ENCODE assay signal across 8 cellular contexts in genomic region chr11:71929491-71929890, GRCh38. TPM values are rescaled to one million over a fixed set of nuclear protein-coding genes. Genes with fewer than 3 reads are reported as not detected.
DNase-seq lines count a peak whose midpoint lies in the region; ATAC-seq and TF ChIP-seq lines count a peak whose summit lies in the region.

No MANE protein-coding gene starts in this region.

- no peak for TF ChIP-seq CTCF in WERI-Rb-1 (IDR thresholded peaks at IDR 0.05; ENCODE audit: low read depth, low read length)
- TF ChIP-seq CTCF in glutamatergic neuron (IDR thresholded peaks at IDR 0.05; ENCODE audit: partially characterized antibody, unreplicated experiment), result no peak

- H3K9me3 Mint-ChIP-seq in glutamatergic neuron (ENCODE audit: unreplicated experiment), result peaks cover 7% of the 10 kb centered on the region

- no peaks in the 10 kb centered on the region for H3K9me3 ChIP-seq in WERI-Rb-1 (ENCODE audit: severe bottlenecking)
- no peaks in the 10 kb centered on the region for H3K9me3 ChIP-seq in skeletal muscle satellite cell (replicated peaks; ENCODE audit: low read length)

- peak overlapping the region; percentile 99 for H3K4me3 Mint-ChIP-seq in glutamatergic neuron (ENCODE audit: unreplicated experiment)

- peak overlapping the region; percentile 100 for H3K27ac ChIP-seq in WERI-Rb-1

- ATAC-seq in GM18858 (IDR thresholded peaks at IDR 0.05; ENCODE audit: unreplicated experiment) (no peak), GM19351 (IDR thresholded peaks at IDR 0.05; ENCODE audit: unreplicated experiment) (no peak), HG03565 (IDR thresholded peaks at IDR 0.05; ENCODE audit: unreplicated experiment) (no peak)

- peak overlapping the region; percentile 92 for H3K9ac ChIP-seq in skeletal muscle satellite cell (ENCODE audit: low read depth, low read length)

- peak overlapping the region; percentile 93 for H3K27ac Mint-ChIP-seq in glutamatergic neuron (ENCODE audit: unreplicated experiment)

- no peak for DNase-seq in H7
- DNase-seq in WERI-Rb-1, result peak; percentile 30
- DNase-seq in glutamatergic neuron, result no peak
- DNase-seq in posterior cingulate gyrus, result no peak

- H3K36me3 Mint-ChIP-seq in glutamatergic neuron (ENCODE audit: unreplicated experiment), result no peaks in the 10 kb centered on the region

- H3K4me3 ChIP-seq in H7 (ENCODE audit: insufficient read depth, low read depth, low read length) (peak overlapping the region; percentile 79), WERI-Rb-1 (ENCODE audit: low read depth, low read length) (peak overlapping the region; percentile 88), skeletal muscle satellite cell (ENCODE audit: low read length) (peak overlapping the region; percentile 86)

- H3K27me3 ChIP-seq in H7 (ENCODE audit: control insufficient read depth, insufficient read depth, low read length) (no peaks in the 10 kb centered on the region), WERI-Rb-1 (ENCODE audit: insufficient read depth, low read depth, severe bottlenecking) (no peaks in the 10 kb centered on the region), skeletal muscle satellite cell (ENCODE audit: control insufficient read depth, insufficient read depth, low read length) (no peaks in the 10 kb centered on the region)

- H3K4me1 Mint-ChIP-seq in glutamatergic neuron (ENCODE audit: low read depth, unreplicated experiment), result peaks cover 16% of the 10 kb centered on the region

- intact Hi-C loops in posterior cingulate gyrus (cut with DNase I), result loop anchor here (5.0 kb wide), 1 partner anchor 173 kb away; the partner anchor contains the start of gene LAMTOR1

- no peaks in the 10 kb centered on the region for H3K36me3 ChIP-seq in H7 (replicated peaks; ENCODE audit: control insufficient read depth, insufficient read depth, low read length)
- peaks cover 13% of the 10 kb centered on the region for H3K36me3 ChIP-seq in WERI-Rb-1
- no peaks in the 10 kb centered on the region for H3K36me3 ChIP-seq in skeletal muscle satellite cell (ENCODE audit: insufficient read depth, low read length)

- H3K27me3 Mint-ChIP-seq in glutamatergic neuron (ENCODE audit: unreplicated experiment), result peaks cover 8% of the 10 kb centered on the region

- peaks cover 26% of the 10 kb centered on the region for H3K4me1 ChIP-seq in skeletal muscle satellite cell (ENCODE audit: control insufficient read depth, insufficient read depth, low read length)

- H3K4me2 ChIP-seq in skeletal muscle satellite cell (ENCODE audit: low read length), result peak overlapping the region; percentile 94

RNA-seq across cellular contexts. Expression of gene RNF121, which starts 0.6 kb away (rescaled TPM):
- 18.7 and 22.7 TPM in 2 replicates for total RNA-seq in H7 (2014; rRNA removed; shearing (Covaris generic))
- total RNA-seq in glutamatergic neuron (ENCODE audit: unreplicated experiment), result 40.4 TPM
- 10.9 and 16.6 TPM in 2 replicates for total RNA-seq in skeletal muscle satellite cell (2012; rRNA removed)

RNA-seq across cellular contexts. Expression of gene XNDC1N, which starts 1.1 kb away (rescaled TPM):
- total RNA-seq in H7 (2014; rRNA removed; shearing (Covaris generic)), result 4.2 and 7.6 TPM in 2 replicates
- 7.6 TPM for total RNA-seq in glutamatergic neuron (ENCODE audit: unreplicated experiment)
- total RNA-seq in skeletal muscle satellite cell (2012; rRNA removed), result 3.5 and 5.6 TPM in 2 replicates

RNA-seq across cellular contexts. Expression of gene DEFB131B, which starts 51.2 kb away (rescaled TPM):
- not detected in 2 replicates for total RNA-seq in H7 (2014; rRNA removed; shearing (Covaris generic))
- total RNA-seq in glutamatergic neuron (ENCODE audit: unreplicated experiment), result not detected
- not detected in 2 replicates for total RNA-seq in skeletal muscle satellite cell (2012; rRNA removed)
